ENCODE assay signal across 12 cellular contexts in genomic region chr5:170353011-170353890, GRCh38. TPM values are rescaled to one million over a fixed set of nuclear protein-coding genes. Genes with fewer than 3 reads are reported as not detected.
A peak's percentile ranks its signal among the peaks of the same experiment; 100 is the strongest.
DNase-seq lines count a peak whose midpoint lies in the region; ATAC-seq and TF ChIP-seq lines count a peak whose summit lies in the region.
"Had no signal": no experiment of that assay in that cellular context is flagged by ENCODE, and none has a peak within 500 bp of the region (broad histone marks: within the 10 kb centered on the region; RNA-seq: fewer than 3 reads in every experiment).

No MANE protein-coding gene starts in this region.

- H3K4me3 Mint-ChIP-seq in WTC11, result no peak overlapping the region
- H3K4me3 Mint-ChIP-seq: T-helper 17 cell had no signal

- POLR2A ChIA-PET in WTC11 (lab: Charles Lee), result interaction anchor here (1.4 kb wide), 1 partner anchor 41 kb away, joined by 5 read pairs; no protein-coding TSS in a partner anchor

- no peaks in the 10 kb centered on the region for H3K27me3 ChIP-seq in thoracic aorta (replicated peaks; ENCODE audit: insufficient read depth)

- peak overlapping the region; percentile 17; the same call in 1 of the 2 replicates for H3K27ac Mint-ChIP-seq in WTC11
- H3K27ac Mint-ChIP-seq: T-helper 17 cell had no signal

- no peaks in the 10 kb centered on the region for H3K9me3 Mint-ChIP-seq in WTC11

- DNase-seq in NCI-H1105 treated with DMSO at 0.1 percent for 48 hours (lab: John Stamatoyannopoulos, UW) (peak; percentile 5), NCI-H1105 (lab: John Stamatoyannopoulos, UW) (no peak), WTC11 (ENCODE audit: low spot score) (peak; percentile 59), left lobe of liver (ENCODE audit: low spot score) (no peak), thoracic aorta (ENCODE audit: low spot score) (no peak), inferior parietal cortex (ENCODE audit: extremely low spot score) (no peak), COR-L47 (lab: John Stamatoyannopoulos, UW) (no peak)
- DNase-seq: 8988T, stomach, T-helper 17 cell had no signal

- H3K36me3 ChIP-seq in thoracic aorta, result no peaks in the 10 kb centered on the region
- H3K36me3 ChIP-seq: stomach had no signal

- H3K4me1 Mint-ChIP-seq in WTC11, result peaks cover 58% of the 10 kb centered on the region

- peaks cover 0 to 12% of the 10 kb centered on the region in 2 donors for H3K4me1 ChIP-seq in thoracic aorta (ENCODE audit: control insufficient read depth in 1 of 2, low read depth in 2 of 2)

- H3K9me3 ChIP-seq in thoracic aorta, result no peaks in the 10 kb centered on the region

- no peak for TF ChIP-seq CTCF in WTC11 (IDR thresholded peaks at IDR 0.05)
- TF ChIP-seq CTCF in thoracic aorta (IDR thresholded peaks at IDR 0.05), result no peak

- CTCF ChIA-PET in WTC11 (lab: Charles Lee), result interaction anchor here (0.8 to 3.2 kb wide), 13 partner anchors 8 to 279 kb away, joined by 3 to 24 read pairs (median 4); no protein-coding TSS in a partner anchor

- H3K4me3 ChIP-seq in thoracic aorta, result peak overlapping the region; percentile 31

- peak; percentile 70 for ATAC-seq in WTC11
- ATAC-seq in left lobe of liver, result peak; percentile 6
- ATAC-seq in thoracic aorta (ENCODE audit: insufficient number of reproducible peaks, low FRiP score, low read depth), result no peak
- ATAC-seq in HG03565 (IDR thresholded peaks at IDR 0.05; ENCODE audit: unreplicated experiment), result no peak
- ATAC-seq: T-helper 17 cell had no signal

- no peaks in the 10 kb centered on the region for H3K36me3 Mint-ChIP-seq in WTC11

- peaks cover 7% of the 10 kb centered on the region for H3K27me3 Mint-ChIP-seq in WTC11 (ENCODE audit: low read depth)

- no peak overlapping the region for H3K27ac ChIP-seq in thoracic aorta

TF ChIP-seq in WTC11, 78 proteins besides CTCF, POLR2A, EP300 and RAD21:
- TF ChIP-seq PRDM15 (CRISPR knock-in tag; IDR thresholded peaks at IDR 0.05), result 0 out of 2 replicates have a peak, but pooled peaks have one; percentile 2
- no peak for TF ChIP-seq ELF4 (CRISPR knock-in tag; IDR thresholded peaks at IDR 0.05; ENCODE audit: low read depth)
- peak; percentile 36; the same call in 1 of the 2 replicates for TF ChIP-seq ZNF423 (CRISPR knock-in tag; IDR thresholded peaks at IDR 0.05)
- TF ChIP-seq ZNF263 (CRISPR knock-in tag; IDR thresholded peaks at IDR 0.05; ENCODE audit: low read depth), result 0 out of 2 replicates have a peak, but pooled peaks have one; percentile 26
- peak; percentile 69; the same call in 1 of the 2 replicates for TF ChIP-seq TEAD1 (CRISPR knock-in tag; IDR thresholded peaks at IDR 0.05)
- TF ChIP-seq ETV6 (CRISPR knock-in tag; IDR thresholded peaks at IDR 0.05), result 0 out of 2 replicates have a peak, but pooled peaks have one; percentile 32
- no peak for TF ChIP-seq ZNF671 (CRISPR knock-in tag; IDR thresholded peaks at IDR 0.05)
TF ChIP-seq in WTC11: peak in this region for 5.

RNA-seq across cellular contexts. Expression of gene KCNMB1, which starts 35.9 kb away (rescaled TPM):
- 0.16 to 0.24 TPM (median 0.21 TPM) in 3 replicates for total RNA-seq in WTC11 (2021)
- total RNA-seq in left lobe of liver, result 0.23 TPM
- total RNA-seq in thoracic aorta, result 10 to 100 TPM; 20.1 to 30.1 TPM

RNA-seq across cellular contexts. Expression of gene LCP2, which starts 55.7 kb away (rescaled TPM):
- total RNA-seq in WTC11 (2021), result 0.37 to 0.73 TPM (median 0.72 TPM) in 3 replicates
- total RNA-seq in left lobe of liver, result 7.3 TPM
- total RNA-seq in thoracic aorta, result 10 to 100 TPM; 56.9 to 76.5 TPM
- total RNA-seq: pulmonary artery endothelial cell had no signal

Comparison
In these comparisons a context has a peak if more than half of its experiments do, and no peak if none do; other contexts are left out.
1. DNase-seq: peak in NCI-H1105 treated with DMSO at 0.1 percent for 48 hours (single experiment) and WTC11 (single experiment); none in NCI-H1105 (single experiment), left lobe of liver (single experiment), thoracic aorta (single experiment), inferior parietal cortex (single experiment) and COR-L47 (single experiment).
2. ATAC-seq: peak in WTC11 (single experiment) and left lobe of liver (single experiment); none in thoracic aorta (single experiment) and HG03565 (single experiment).
3. RNA of gene KCNMB1, which starts 35.9 kb away (total RNA-seq): 20.1 to 30.1 TPM in thoracic aorta; 0.16 to 0.24 TPM in WTC11 and 0.23 TPM in left lobe of liver (single experiment); every median in the first group is over 10 times any median in the second.